In the genomic region with DNA sequence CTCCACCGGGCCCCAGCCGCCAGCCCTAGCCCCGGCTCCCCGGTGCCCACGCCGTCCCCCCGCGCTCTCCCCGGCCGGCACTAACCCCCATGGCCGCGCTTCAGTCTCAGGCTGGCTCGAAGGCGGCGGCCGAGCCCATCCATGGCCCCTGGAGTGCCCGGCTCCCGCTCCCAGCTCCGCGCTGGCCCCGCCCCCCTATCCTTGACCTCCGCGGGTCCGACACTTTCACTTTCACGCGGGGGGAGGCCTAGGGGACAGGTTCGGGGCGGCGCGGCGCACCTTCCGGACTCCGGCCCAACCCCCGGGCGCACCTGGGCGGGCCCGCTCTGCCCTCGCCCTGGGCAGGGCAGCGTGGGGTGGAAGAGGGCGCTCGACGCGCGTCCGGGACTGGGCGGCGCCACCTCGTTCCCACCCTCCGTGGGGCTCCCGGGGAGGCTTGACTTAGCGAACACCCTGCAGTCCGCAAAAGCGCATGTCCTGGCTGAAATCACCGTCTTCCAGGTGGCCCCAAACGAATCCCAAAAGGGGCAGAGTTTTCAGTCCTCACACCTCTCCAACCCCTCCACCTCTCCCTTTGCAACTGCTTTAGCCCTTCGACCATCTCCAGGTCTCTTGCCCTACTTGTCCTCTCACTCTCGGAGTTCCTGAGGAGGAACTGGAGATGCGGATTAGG, we compare ENCODE assay signal across 8 cellular contexts. TPM values are rescaled to one million over a fixed set of nuclear protein-coding genes. Genes with fewer than 3 reads are reported as not detected.
DNase-seq lines count a peak whose midpoint lies in the region; ATAC-seq and TF ChIP-seq lines count a peak whose summit lies in the region.

No MANE protein-coding gene starts in this region.

- ATAC-seq in GM18873 (IDR thresholded peaks at IDR 0.05; ENCODE audit: low FRiP score, unreplicated experiment) = peak; percentile 51
- ATAC-seq in HG03097 (IDR thresholded peaks at IDR 0.05; ENCODE audit: low FRiP score, unreplicated experiment) = peak; percentile 63

- H3K9me3 ChIP-seq in AG04450 (ENCODE audit: control insufficient read depth, insufficient read depth, low read length) = no peaks in the 10 kb centered on the region; the same call in 1 of the 2 replicates
- H3K9me3 ChIP-seq in SK-N-SH = no peaks in the 10 kb centered on the region

- CTCF ChIA-PET in AG04450 (lab: Charles Lee) (interaction anchor here (0.7 kb wide), 1 partner anchor 174 kb away, joined by 3 read pairs; no protein-coding TSS in a partner anchor), SK-N-SH (lab: Yijun Ruan, JAX) (interaction anchor here (0.6 to 0.9 kb wide), 2 partner anchors 10 to 19 kb away, joined by 3 to 4 read pairs; no protein-coding TSS in a partner anchor)

- no peaks in the 10 kb centered on the region for H4K20me1 ChIP-seq in SK-N-SH (ENCODE audit: insufficient read depth)

- 34% methylated on average over 4 of the region's 58 CpGs for WGBS in SK-N-SH (ENCODE audit: low lambda C conversion rate)

- H3K4me2 ChIP-seq in SK-N-SH = peak overlapping the region; percentile 77

- TF ChIP-seq CTCF in AG04450 (IDR thresholded peaks at IDR 0.05; ENCODE audit: low read depth, low read length) = no peak
- TF ChIP-seq CTCF in SK-N-SH (IDR thresholded peaks at IDR 0.05) = no peak

- DNase-seq in AG04450 (ENCODE audit: low read depth, low spot score) (no peak), SK-N-SH (peak; percentile 73), amniotic epithelial cell (ENCODE audit: low read depth) (peak; percentile 14), left kidney (ENCODE audit: low read depth, low spot score) (peak; percentile 56), NCI-H187 treated with DMSO at 0.1 percent for 48 hours (lab: John Stamatoyannopoulos, UW) (no peak)
- peak; percentile 55 to 62 for DNase-seq in stimulated activated CD8-positive, alpha-beta memory T cell treated with anti-CD3 and anti-CD28 coated beads, Interleukin-15, amount 100 ng/mL, for 48 hours (ENCODE audit: low read depth in 2 of 2)

- no peaks in the 10 kb centered on the region for H3K9me2 ChIP-seq in SK-N-SH

- H3K36me3 ChIP-seq in SK-N-SH (replicated peaks in 1 of 2; ENCODE audit: control insufficient read depth in 1 of 2, insufficient read depth in 2 of 2, low read length in 1 of 2) = no peaks in the 10 kb centered on the region

- peak overlapping the region; percentile 54 for H3K4me3 ChIP-seq in AG04450 (ENCODE audit: low read depth, low read length)
- H3K4me3 ChIP-seq in SK-N-SH (ENCODE audit: low read depth in 2 of 2, low read length in 1 of 2) = peak overlapping the region; percentile 57 to 58

- no peaks in the 10 kb centered on the region; a peak in 1 of 4 replicates for H3K4me1 ChIP-seq in SK-N-SH (ENCODE audit: control insufficient read depth in 1 of 2, insufficient read depth in 2 of 2, low read depth in 1 of 2, low read length in 1 of 2)

- TF ChIP-seq RAD21 in SK-N-SH (IDR thresholded peaks at IDR 0.05; ENCODE audit: low read length) = no peak

- no peaks in the 10 kb centered on the region for H3K79me2 ChIP-seq in SK-N-SH (ENCODE audit: insufficient read depth)

- H3F3A ChIP-seq in SK-N-SH (replicated peaks; ENCODE audit: insufficient read depth) = no peaks in the 10 kb centered on the region

- POLR2A ChIA-PET in AG04450 (lab: Yijun Ruan, JAX) = no interaction called here
- POLR2A ChIA-PET in SK-N-SH (lab: Yijun Ruan, JAX) = no interaction called here

- H3K9ac ChIP-seq in SK-N-SH = no peak overlapping the region

- H2AFZ ChIP-seq in SK-N-SH (ENCODE audit: low read depth) = peak overlapping the region; percentile 67

- H3K27me3 ChIP-seq in AG04450 (ENCODE audit: control insufficient read depth, insufficient read depth, low read length) (peaks cover 26% of the 10 kb centered on the region), SK-N-SH (ENCODE audit: insufficient read depth) (no peaks in the 10 kb centered on the region)

- H3K27ac ChIP-seq in AG04450 (ENCODE audit: low read depth, low read length) (no peak overlapping the region), SK-N-SH (ENCODE audit: low read depth in 2 of 2, low read length in 1 of 2) (no peak overlapping the region)

- no peak for TF ChIP-seq EP300 in SK-N-SH (IDR thresholded peaks at IDR 0.05; ENCODE audit: borderline replicate concordance in 1 of 2, low read depth in 1 of 2, low read length in 1 of 2)

TF ChIP-seq in SK-N-SH, 30 proteins besides CTCF, POLR2A, EP300 and RAD21:
- no peak for TF ChIP-seq CHD2 (IDR thresholded peaks at IDR 0.05; ENCODE audit: low read length, partially characterized antibody)
- TF ChIP-seq, protein P1, sequence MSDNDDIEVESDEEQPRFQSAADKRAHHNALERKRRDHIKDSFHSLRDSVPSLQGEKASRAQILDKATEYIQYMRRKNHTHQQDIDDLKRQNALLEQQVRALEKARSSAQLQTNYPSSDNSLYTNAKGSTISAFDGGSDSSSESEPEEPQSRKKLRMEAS (IDR thresholded peaks at IDR 0.05; ENCODE audit: low read depth) = peak; percentile 27; the same call in 1 of the 2 replicates

RNA-seq across cellular contexts. Expression of gene DENND2D, which starts 3.9 kb away (rescaled TPM):
- polyA plus RNA-seq in AG04450 (2011; rRNA removed) = 1.3 and 1.4 TPM in 2 replicates
- polyA minus RNA-seq in AG04450 (2011; rRNA and poly(A)+ RNA removed) = 1.2 and 1.5 TPM in 2 replicates
- 1.3 and 1.6 TPM in 2 replicates for polyA plus RNA-seq in SK-N-SH (2012; rRNA removed)
- polyA plus RNA-seq in SK-N-SH (2012; cell fraction: cytosol; rRNA removed) = 1.1 and 1.6 TPM in 2 replicates
- polyA plus RNA-seq in SK-N-SH (2012; cell fraction: nucleus; rRNA removed) = 1.3 and 2.3 TPM in 2 replicates

RNA-seq across cellular contexts. Expression of gene CHI3L2, which starts 23.2 kb away (rescaled TPM):
- polyA plus RNA-seq in AG04450 (2011; rRNA removed) = 0.86 and 1.0 TPM in 2 replicates
- polyA minus RNA-seq in AG04450 (2011; rRNA and poly(A)+ RNA removed) = not detected in 2 replicates
- polyA plus RNA-seq in SK-N-SH (2012; rRNA removed) = 0.92 and 0.97 TPM in 2 replicates
- 0.73 and 1.2 TPM in 2 replicates for polyA plus RNA-seq in SK-N-SH (2012; cell fraction: cytosol; rRNA removed)
- polyA plus RNA-seq in SK-N-SH (2012; cell fraction: nucleus; rRNA removed) = 0.65 and 0.77 TPM in 2 replicates

Comparison
In these comparisons a context has a peak if more than half of its experiments do, and no peak if none do; other contexts are left out.
1. DNase-seq: peak in SK-N-SH (single experiment), amniotic epithelial cell (single experiment), left kidney (single experiment) and stimulated activated CD8-positive, alpha-beta memory T cell treated with anti-CD3 and anti-CD28 coated beads, Interleukin-15, amount 100 ng/mL, for 48 hours (2 of 2); none in AG04450 (single experiment) and NCI-H187 treated with DMSO at 0.1 percent for 48 hours (single experiment).